ENCODE assay signal across 20 cellular contexts in genomic region chr5:3709724-3710348, GRCh38.
"Had no signal": no experiment of that assay in that cellular context is flagged by ENCODE, and none has a peak within 500 bp of the region (broad histone marks: within the 10 kb centered on the region; RNA-seq: fewer than 3 reads in every experiment).

No MANE protein-coding gene starts in this region.

- H3K27ac Mint-ChIP-seq: memory B cell; natural killer cell treated with Interleukin-12 subunit alpha and Interleukin-12 subunit beta and Interleukin-15 and Interleukin-18, amount 100 ng/mL, for 72 hours; stimulated activated naive B cell treated with anti-CD40 and anti-IgM and Interleukin-4, amounts not matched to agents 10 μg/mL and 1 μg/mL and 100 μg/mL, for 72 hours; type B pancreatic cell had no signal

- H3K36me3 ChIP-seq: heart right ventricle, left ventricle myocardium inferior, lower lobe of right lung, right atrium auricular region, sigmoid colon, thyroid gland had no signal

- H3K4me1 Mint-ChIP-seq: memory B cell; stimulated activated naive B cell treated with anti-CD40 and anti-IgM and Interleukin-4, amounts not matched to agents 10 μg/mL and 1 μg/mL and 100 μg/mL, for 72 hours had no signal

- H3K9me3 ChIP-seq: heart right ventricle, left ventricle myocardium inferior, lower lobe of right lung, right atrium auricular region, sigmoid colon, thyroid gland had no signal

- DNase-seq: effector memory CD4-positive, alpha-beta T cell; heart right ventricle; hypothalamus; kidney; left cardiac atrium; left ventricle myocardium inferior; lower lobe of right lung; midbrain; posterior cingulate gyrus; sigmoid colon; stimulated activated CD4-positive, alpha-beta T cell treated with anti-CD3 and anti-CD28 coated beads, Interleukin-2, amount 100 ng/mL, for 24 hours; stimulated activated CD4-positive, alpha-beta T cell treated with anti-CD3 and anti-CD28 coated beads, Interleukin-4, amount 100 ng/mL, for 4 hours; stimulated activated naive B cell treated with anti-CD40 and anti-IgM and Interleukin-4, amounts not matched to agents 10 μg/mL and 1 μg/mL and 100 μg/mL, for 72 hours; thyroid gland had no signal

- H3K36me3 Mint-ChIP-seq: memory B cell; stimulated activated naive B cell treated with anti-CD40 and anti-IgM and Interleukin-4, amounts not matched to agents 10 μg/mL and 1 μg/mL and 100 μg/mL, for 72 hours; type B pancreatic cell had no signal

- H3K4me3 Mint-ChIP-seq: memory B cell; natural killer cell treated with Interleukin-12 subunit alpha and Interleukin-12 subunit beta and Interleukin-15 and Interleukin-18, amount 100 ng/mL, for 72 hours; stimulated activated naive B cell treated with anti-CD40 and anti-IgM and Interleukin-4, amounts not matched to agents 10 μg/mL and 1 μg/mL and 100 μg/mL, for 72 hours; type B pancreatic cell had no signal

- ATAC-seq: esophagus mucosa; heart right ventricle; left cardiac atrium; lower lobe of right lung; natural killer cell treated with Interleukin-12 subunit alpha and Interleukin-12 subunit beta and Interleukin-15 and Interleukin-18, amount 100 ng/mL, for 72 hours; stimulated activated naive B cell treated with anti-CD40 and anti-IgM and Interleukin-4, amounts not matched to agents 10 μg/mL and 1 μg/mL and 100 μg/mL, for 72 hours had no signal

- H3K27ac ChIP-seq: heart right ventricle, left ventricle myocardium inferior, lower lobe of right lung, right atrium auricular region, sigmoid colon, skin epidermis, thyroid gland had no signal

- H3K27me3 ChIP-seq: right atrium auricular region, sigmoid colon, thyroid gland had no signal

- H3K27me3 Mint-ChIP-seq: memory B cell had no signal

- H3K4me3 ChIP-seq: heart right ventricle, left ventricle myocardium inferior, lower lobe of right lung, right atrium auricular region, sigmoid colon, skin epidermis, thyroid gland had no signal

- H3K9me3 Mint-ChIP-seq: type B pancreatic cell had no signal

- H3K4me1 ChIP-seq: heart right ventricle, left ventricle myocardium inferior, lower lobe of right lung, right atrium auricular region, sigmoid colon, thyroid gland had no signal
